ENCODE assay signal across 17 cellular contexts in the genomic region with DNA sequence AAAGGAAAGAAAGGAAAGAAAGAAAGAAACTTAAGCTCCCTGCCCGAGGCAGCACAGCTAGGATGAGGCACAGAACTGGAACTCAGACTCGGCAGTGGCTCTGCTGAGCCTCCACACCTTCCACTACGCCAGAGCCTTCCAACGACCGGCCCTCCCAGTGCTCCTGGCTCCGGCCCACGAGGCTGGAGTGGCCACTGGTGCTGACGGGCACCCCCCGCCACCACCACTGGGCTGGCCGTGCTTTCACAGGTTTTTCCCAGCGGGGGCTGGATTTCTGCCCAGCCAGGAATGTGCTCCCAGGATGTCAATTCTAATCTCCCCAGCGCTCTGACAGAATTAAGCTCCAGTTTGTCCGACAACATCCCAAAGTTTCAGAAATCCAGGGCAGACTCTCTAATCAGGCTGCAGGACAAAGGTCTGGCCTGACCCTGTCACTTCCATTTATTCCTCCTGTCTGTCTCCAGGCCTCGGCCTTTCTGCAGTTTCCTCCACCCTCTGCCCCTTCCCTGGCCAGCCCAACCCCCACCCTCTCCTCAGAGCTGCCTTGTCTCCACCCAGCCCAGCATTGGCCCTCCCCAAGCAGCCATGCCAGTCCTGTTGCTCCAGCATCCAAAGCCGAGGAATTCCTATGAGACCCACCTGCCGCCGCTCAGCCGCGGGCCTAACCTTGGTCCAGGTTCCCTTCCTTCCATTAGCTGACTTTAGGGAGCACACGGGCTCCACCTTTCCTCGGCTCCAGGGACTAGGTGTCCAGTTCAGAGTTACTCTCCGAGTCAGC.
DNase-seq lines count a peak whose midpoint lies in the region; TF ChIP-seq lines count a peak whose summit lies in the region.
"Had no signal": no experiment of that assay in that cellular context is flagged by ENCODE, and none has a peak within 500 bp of the region (broad histone marks: within the 10 kb centered on the region; RNA-seq: fewer than 3 reads in every experiment).

No MANE protein-coding gene starts in this region.

- peak overlapping the region; percentile 77; the same call in 1 of the 2 replicates for H3K27ac ChIP-seq in VCaP
- peak overlapping the region; percentile 99 for H3K27ac ChIP-seq in cardiac muscle cell

- H3K4me1 ChIP-seq in cardiac muscle cell (ENCODE audit: low read depth), result peaks cover 79% of the 10 kb centered on the region

- H3K9me3 Mint-ChIP-seq in neural crest cell, result no peaks in the 10 kb centered on the region
- H3K9me3 Mint-ChIP-seq: activated T-helper 2 cell treated with anti-CD3 and anti-CD28 coated beads, Interferon-gamma antibody, Interleukin-2, Interleukin-4, amounts not matched to agents 10 μg/mL and 5 μg/mL and 100 μg/mL, durations not matched to agents 14 hours and 24 hours and 36 hours had no signal

- H3K36me3 Mint-ChIP-seq in neural crest cell (ENCODE audit: low read depth), result no peaks in the 10 kb centered on the region

- no peaks in the 10 kb centered on the region for H3K36me3 ChIP-seq in cardiac muscle cell

- H3K4me3 ChIP-seq in cardiac muscle cell, result no peak overlapping the region

- H3K27ac Mint-ChIP-seq in neural crest cell (ENCODE audit: unreplicated experiment), result peak overlapping the region; percentile 50
- H3K27ac Mint-ChIP-seq: activated T-helper 2 cell treated with anti-CD3 and anti-CD28 coated beads, Interferon-gamma antibody, Interleukin-2, Interleukin-4, amounts not matched to agents 10 μg/mL and 5 μg/mL and 100 μg/mL, durations not matched to agents 14 hours and 24 hours and 36 hours had no signal

- peaks cover 34% of the 10 kb centered on the region for H3K4me1 Mint-ChIP-seq in neural crest cell

- no peak overlapping the region for H3K4me3 Mint-ChIP-seq in neural crest cell

- peak; percentile 59 for DNase-seq in A172 (ENCODE audit: low spot score)
- DNase-seq in cardiac muscle cell (ENCODE audit: low read depth in 1 of 2, low spot score in 1 of 2), result peak; percentile 11 to 66
- no peak for DNase-seq in neural crest cell (ENCODE audit: low read depth, low spot score)
- no peak for DNase-seq in activated T-cell treated with anti-CD3 and anti-CD28 coated beads, Interleukin-2, amount 50 U/mL, for 48 hours
- DNase-seq in HuH-7 (ENCODE audit: low spot score), result no peak
- DNase-seq in NCI-H2107 (lab: John Stamatoyannopoulos, UW), result no peak
- no peak for DNase-seq in stimulated activated CD4-positive, alpha-beta T cell treated with anti-CD3 and anti-CD28 coated beads, Interleukin-2, amount 100 ng/mL, for 24 hours
- DNase-seq: ACHN; anterior cingulate cortex; effector memory CD4-positive, alpha-beta T cell; NCI-H1930; NCI-H510A treated with DMSO at 0.1 percent for 48 hours; PC-3; stimulated activated CD4-positive, alpha-beta T cell treated with anti-CD3 and anti-CD28 coated beads, Interleukin-1b, Interleukin-23, amount 100 ng/mL, for 48 hours; SW 1271 had no signal

- H3K27me3 ChIP-seq in cardiac muscle cell, result no peaks in the 10 kb centered on the region

- no peaks in the 10 kb centered on the region for H3K9me3 ChIP-seq in cardiac muscle cell (ENCODE audit: low read depth)

- no peak for TF ChIP-seq CTCF in VCaP (conservative IDR thresholded peaks at IDR 0.05)
- no peak for TF ChIP-seq CTCF in cardiac muscle cell (IDR thresholded peaks at IDR 0.05; ENCODE audit: low read depth, low read length)
- no peak for TF ChIP-seq CTCF in neural crest cell (conservative IDR thresholded peaks at IDR 0.05)

- peaks cover 82% of the 10 kb centered on the region for H3K27me3 Mint-ChIP-seq in neural crest cell (ENCODE audit: low read depth)

Comparison
In these comparisons a context has a peak if more than half of its experiments do, and no peak if none do; other contexts are left out.
1. DNase-seq: peak in A172 (single experiment) and cardiac muscle cell (2 of 2); none in neural crest cell (single experiment), activated T-cell treated with anti-CD3 and anti-CD28 coated beads, Interleukin-2, amount 50 U/mL, for 48 hours (0 of 2), HuH-7 (single experiment), NCI-H2107 (single experiment) and stimulated activated CD4-positive, alpha-beta T cell treated with anti-CD3 and anti-CD28 coated beads, Interleukin-2, amount 100 ng/mL, for 24 hours (0 of 2).